ENCODE assay signal across 18 cellular contexts in the genomic region with DNA sequence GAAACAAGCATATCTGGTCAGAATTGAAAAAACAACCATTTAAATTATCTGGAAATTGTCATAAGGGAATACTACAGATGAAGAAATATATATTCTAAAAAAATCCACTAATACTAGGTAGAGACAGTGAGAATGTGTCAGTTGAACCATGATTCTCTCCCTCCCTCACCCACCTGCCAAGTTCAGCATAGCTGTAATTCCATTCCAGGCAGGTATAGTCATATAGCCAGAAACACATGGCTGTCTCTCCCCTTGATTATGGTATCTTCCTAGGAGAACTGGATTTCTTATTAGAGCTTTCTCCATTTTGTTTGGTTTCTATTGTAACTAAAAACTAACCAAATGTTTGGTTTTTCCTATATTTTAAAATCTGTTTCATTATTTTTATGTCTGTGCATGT.
DNase-seq lines count a peak whose midpoint lies in the region; ATAC-seq and TF ChIP-seq lines count a peak whose summit lies in the region.
"Had no signal": no experiment of that assay in that cellular context is flagged by ENCODE, and none has a peak within 500 bp of the region (broad histone marks: within the 10 kb centered on the region; RNA-seq: fewer than 3 reads in every experiment).

No MANE protein-coding gene starts in this region.

- TF ChIP-seq CTCF in PC-3 (conservative IDR thresholded peaks at IDR 0.05; ENCODE audit: low read depth, low read length) (no peak), epithelial cell of esophagus (IDR thresholded peaks at IDR 0.05; ENCODE audit: insufficient read depth, low read depth, low read length, missing control alignments) (no peak), suprapubic skin (IDR thresholded peaks at IDR 0.05) (no peak)

- H3K18ac ChIP-seq in mesendoderm (ENCODE audit: low read length) = no peak overlapping the region

- no peaks in the 10 kb centered on the region for H3K9me3 Mint-ChIP-seq in activated CD8-positive, alpha-beta memory T cell treated with anti-CD3 and anti-CD28 coated beads, Interleukin-2, amount 10 ng/mL, durations not matched to agents 7 days and 5 days (ENCODE audit: low read depth)
- H3K9me3 Mint-ChIP-seq: H9 had no signal

- no peak overlapping the region for H3K4me3 Mint-ChIP-seq in activated CD8-positive, alpha-beta memory T cell treated with anti-CD3 and anti-CD28 coated beads, Interleukin-2, amount 10 ng/mL, durations not matched to agents 7 days and 5 days
- H3K4me3 Mint-ChIP-seq: CD4-positive, alpha-beta memory T cell; H9 had no signal

- TF ChIP-seq POLR2A in suprapubic skin (IDR thresholded peaks at IDR 0.05) = no peak

- no peak overlapping the region for H3K27ac Mint-ChIP-seq in activated CD8-positive, alpha-beta memory T cell treated with anti-CD3 and anti-CD28 coated beads, Interleukin-2, amount 10 ng/mL, durations not matched to agents 7 days and 5 days
- H3K27ac Mint-ChIP-seq: CD4-positive, alpha-beta memory T cell had no signal

- no peak overlapping the region for H2AFZ ChIP-seq in PC-3 (ENCODE audit: low read length)

- no peak overlapping the region for H2AK5ac ChIP-seq in mesendoderm (ENCODE audit: low read length)

- H3K36me3 Mint-ChIP-seq in activated CD8-positive, alpha-beta memory T cell treated with anti-CD3 and anti-CD28 coated beads, Interleukin-2, amount 10 ng/mL, durations not matched to agents 7 days and 5 days = no peaks in the 10 kb centered on the region
- H3K36me3 Mint-ChIP-seq: CD4-positive, alpha-beta memory T cell had no signal

- H3K56ac ChIP-seq in mesendoderm (ENCODE audit: low read length) = no peak overlapping the region

- no peaks in the 10 kb centered on the region for H3K79me2 ChIP-seq in PC-3 (ENCODE audit: low read length)
- no peaks in the 10 kb centered on the region for H3K79me2 ChIP-seq in mesendoderm (ENCODE audit: control insufficient read depth, insufficient read depth, low read length)

- H3K27me3 Mint-ChIP-seq in activated CD8-positive, alpha-beta memory T cell treated with anti-CD3 and anti-CD28 coated beads, Interleukin-2, amount 10 ng/mL, durations not matched to agents 7 days and 5 days = no peaks in the 10 kb centered on the region
- H3K27me3 Mint-ChIP-seq: CD4-positive, alpha-beta memory T cell had no signal

- no peak overlapping the region for H3K23ac ChIP-seq in mesendoderm (ENCODE audit: low read length)

- TF ChIP-seq EP300 in Ishikawa (IDR thresholded peaks at IDR 0.05; ENCODE audit: borderline replicate concordance) (no peak), suprapubic skin (IDR thresholded peaks at IDR 0.05) (no peak)

- CTCF ChIA-PET in PC-3 (lab: Charles Lee) = no interaction called here
- CTCF ChIA-PET in activated CD8-positive, alpha-beta memory T cell treated with anti-CD3 and anti-CD28 coated beads, Interleukin-2, amount 10 ng/mL, durations not matched to agents 7 days and 5 days (lab: Charles Lee) = no interaction called here

- H2BK5ac ChIP-seq in mesendoderm (ENCODE audit: low read length) = no peak overlapping the region

- H3K27ac ChIP-seq in PC-3 (ENCODE audit: low read length) (no peak overlapping the region), mesendoderm (ENCODE audit: low read depth, low read length) (no peak overlapping the region), suprapubic skin (no peak overlapping the region)
- H3K27ac ChIP-seq: A549, C4-2B had no signal

- POLR2A ChIA-PET in PC-3 (lab: Charles Lee; ENCODE audit: unreplicated experiment) = no interaction called here

- no peaks in the 10 kb centered on the region for H3K9me2 ChIP-seq in PC-3 (replicated peaks; ENCODE audit: low read length)

- H3K4me3 ChIP-seq in PC-3 (ENCODE audit: low read length) (no peak overlapping the region), epithelial cell of esophagus (ENCODE audit: low read length) (no peak overlapping the region), mesendoderm (ENCODE audit: low read length) (no peak overlapping the region), suprapubic skin (no peak overlapping the region)
- H3K4me3 ChIP-seq: A549 had no signal

- H3K9ac ChIP-seq in PC-3 (ENCODE audit: low read length) (no peak overlapping the region), mesendoderm (ENCODE audit: low read length) (no peak overlapping the region)

- H4K20me1 ChIP-seq in PC-3 (ENCODE audit: low read length) = no peaks in the 10 kb centered on the region

- intact Hi-C loops in PC-3 (cut with micrococcal nuclease) (no loop called here), left cardiac atrium (cut with DNase I) (no loop called here)

- H3K27me3 ChIP-seq in PC-3 (ENCODE audit: low read length) (no peaks in the 10 kb centered on the region), mesendoderm (ENCODE audit: insufficient read depth, low read length, poor library complexity) (no peaks in the 10 kb centered on the region), suprapubic skin (no peaks in the 10 kb centered on the region)
- H3K27me3 ChIP-seq: BE2C had no signal

- DNase-seq in PC-3 (peak; percentile 14), epithelial cell of esophagus (ENCODE audit: low read depth) (peak; percentile 42), mesendoderm (peak; percentile 43), NCI-H82 treated with DMSO at 0.1 percent for 48 hours (lab: John Stamatoyannopoulos, UW; ENCODE audit: unreplicated experiment) (no peak), suprapubic skin (ENCODE audit: low spot score in 2 of 2) (no peak), left cardiac atrium (no peak)
- DNase-seq in activated CD8-positive, alpha-beta memory T cell treated with anti-CD3 and anti-CD28 coated beads, Interleukin-2, amount 10 ng/mL, durations not matched to agents 7 days and 5 days = no peak
- DNase-seq: BE2C; CD4-positive, alpha-beta memory T cell; COR-L47; DMS153; DMS79 treated with DMSO at 0.1 percent for 48 hours; EL; GOT3; H9 had no signal

- no peak overlapping the region for H2BK120ac ChIP-seq in mesendoderm (ENCODE audit: low read depth, low read length)

- H3K4me2 ChIP-seq in PC-3 (ENCODE audit: low read length) (no peak overlapping the region), mesendoderm (ENCODE audit: low read length) (no peak overlapping the region)
- H3K4me2 ChIP-seq: A549 had no signal

- no peak overlapping the region for H4K5ac ChIP-seq in mesendoderm (ENCODE audit: low read length)

- no peak overlapping the region for H2BK15ac ChIP-seq in mesendoderm (replicated peaks; ENCODE audit: low read depth)

- no peaks in the 10 kb centered on the region for H3K36me3 ChIP-seq in PC-3 (ENCODE audit: low read depth, low read length)
- no peaks in the 10 kb centered on the region for H3K36me3 ChIP-seq in mesendoderm (ENCODE audit: control insufficient read depth, insufficient read depth, low read length)
- H3K36me3 ChIP-seq in suprapubic skin = no peaks in the 10 kb centered on the region
- H3K36me3 ChIP-seq: BE2C had no signal

- H3K9me3 ChIP-seq in PC-3 (ENCODE audit: low read length) (no peaks in the 10 kb centered on the region), suprapubic skin (no peaks in the 10 kb centered on the region)
- H3K9me3 ChIP-seq: A549, BE2C had no signal

- no peak for TF ChIP-seq RAD21 in Ishikawa (IDR thresholded peaks at IDR 0.05; ENCODE audit: low read depth)

- no peak overlapping the region for H4K8ac ChIP-seq in mesendoderm (ENCODE audit: low read depth, low read length)

- H3F3A ChIP-seq in PC-3 (ENCODE audit: low read length, unreplicated experiment) = no peaks in the 10 kb centered on the region

- ATAC-seq in PC-3 (no peak), left cardiac atrium (no peak)
- ATAC-seq in activated CD8-positive, alpha-beta memory T cell treated with anti-CD3 and anti-CD28 coated beads, Interleukin-2, amount 10 ng/mL, durations not matched to agents 7 days and 5 days = no peak
- ATAC-seq: A549 had no signal

- no peaks in the 10 kb centered on the region for H3K4me1 Mint-ChIP-seq in activated CD8-positive, alpha-beta memory T cell treated with anti-CD3 and anti-CD28 coated beads, Interleukin-2, amount 10 ng/mL, durations not matched to agents 7 days and 5 days
- H3K4me1 Mint-ChIP-seq: CD4-positive, alpha-beta memory T cell; H9 had no signal

- H3K79me1 ChIP-seq in mesendoderm (ENCODE audit: low read length) = no peaks in the 10 kb centered on the region

- H3K4me1 ChIP-seq in PC-3 (ENCODE audit: insufficient read depth, low read length) (no peaks in the 10 kb centered on the region), mesendoderm (ENCODE audit: control insufficient read depth, low read depth, low read length) (no peaks in the 10 kb centered on the region), suprapubic skin (no peaks in the 10 kb centered on the region)
- H3K4me1 ChIP-seq: A549, BE2C had no signal

- no peak overlapping the region for H3K4ac ChIP-seq in mesendoderm (ENCODE audit: low read depth, low read length)

- BruUV-seq in PC-3 (replicated peaks; lab: Mats Ljungman, UMichigan) = no TSS peak

TF ChIP-seq in Ishikawa, 13 proteins besides CTCF, POLR2A, EP300 and RAD21:
- TF ChIP-seq TEAD4 (IDR thresholded peaks at IDR 0.05) (0 out of 2 replicates have a peak, but pooled peaks have one; percentile 27), NFIC (IDR thresholded peaks at IDR 0.05) (no peak), TAF1 (IDR thresholded peaks at IDR 0.05; ENCODE audit: low read depth) (no peak)

Comparison
In these comparisons a context has a peak if more than half of its experiments do, and no peak if none do; other contexts are left out.
1. DNase-seq: peak in PC-3 (single experiment), epithelial cell of esophagus (single experiment) and mesendoderm (single experiment); none in activated CD8-positive, alpha-beta memory T cell treated with anti-CD3 and anti-CD28 coated beads, Interleukin-2, amount 10 ng/mL, durations not matched to agents 7 days and 5 days (single experiment), NCI-H82 treated with DMSO at 0.1 percent for 48 hours (single experiment), suprapubic skin (0 of 2) and left cardiac atrium (single experiment).